In the genomic region with DNA sequence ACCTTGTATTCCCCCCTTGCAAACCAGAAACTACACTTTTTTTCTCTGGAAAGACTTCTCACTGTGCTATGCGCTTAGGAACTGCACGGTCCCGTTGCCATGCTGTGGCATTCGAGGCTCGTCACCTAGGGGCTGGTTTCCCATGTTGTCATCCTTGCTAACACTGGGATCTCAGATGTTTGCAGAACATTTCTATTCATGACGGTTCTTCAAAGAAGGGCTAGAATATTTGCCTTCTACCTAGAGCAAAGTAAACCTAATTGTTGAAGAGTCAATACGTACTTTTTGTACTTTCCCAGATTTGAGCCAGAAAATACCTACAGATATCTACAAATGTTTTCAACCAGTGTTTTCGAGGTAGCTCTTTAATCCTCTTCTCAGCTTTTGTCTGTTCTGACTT, we compare ENCODE assay signal across 12 cellular contexts. TPM values are rescaled to one million over a fixed set of nuclear protein-coding genes. Genes with fewer than 3 reads are reported as not detected.
"Had no signal": no experiment of that assay in that cellular context is flagged by ENCODE, and none has a peak within 500 bp of the region (broad histone marks: within the 10 kb centered on the region; RNA-seq: fewer than 3 reads in every experiment).

No MANE protein-coding gene starts in this region.

- FAIRE-seq: K562 had no signal

- H2AFZ ChIP-seq: GM23248 had no signal

- H3K27ac Mint-ChIP-seq: HFFc6 had no signal

- H3K4me3 Mint-ChIP-seq: HFFc6 had no signal

- H3K27ac ChIP-seq: GM23248, HL-60 had no signal

- H3K4me1 ChIP-seq: HAP-1 had no signal

- ATAC-seq: HCT116, K562 had no signal

- H3K9me3 Mint-ChIP-seq: HFFc6 had no signal

- H3K9me3 ChIP-seq: HAP-1 had no signal

- DNase-seq: GM23248, GOT3, H7, HFFc6, IMR-90, KG1 had no signal

- H3K4me3 ChIP-seq: GM23248, HAP-1, K562 had no signal

- H3K36me3 ChIP-seq: HAP-1 had no signal

RNA-seq across cellular contexts. Expression of a gene that starts 41.0 kb away (rescaled TPM):
- total RNA-seq: GM23248, H4, H7, HFFc6, HT1080, IMR-90, K562 had no signal
- polyA plus RNA-seq: GM23248, IMR-90, K562 had no signal
